23 cellular contexts compared by ENCODE assay signal in the genomic region with DNA sequence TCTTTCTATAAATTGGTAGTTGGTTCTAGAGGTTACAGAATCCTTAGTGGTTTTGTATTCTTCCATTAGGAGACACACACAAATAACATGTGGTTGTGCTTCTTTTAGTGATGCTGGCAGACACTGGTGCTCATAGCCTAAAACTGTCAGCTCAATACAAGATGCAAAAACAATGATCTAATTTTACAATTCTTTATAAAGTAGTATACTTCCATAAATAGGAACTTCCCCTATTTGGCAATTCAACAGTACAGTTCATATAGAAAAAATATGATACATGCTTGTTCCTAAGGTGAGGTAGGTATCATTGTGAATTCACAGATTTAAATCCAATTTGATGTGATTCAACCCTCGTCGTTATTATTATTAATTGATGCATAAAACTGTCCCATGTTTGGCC. TPM values are rescaled to one million over a fixed set of nuclear protein-coding genes. Genes with fewer than 3 reads are reported as not detected.
A peak's percentile ranks its signal among the peaks of the same experiment; 100 is the strongest.
DNase-seq lines count a peak whose midpoint lies in the region; ATAC-seq and TF ChIP-seq lines count a peak whose summit lies in the region.
"Had no signal": no experiment of that assay in that cellular context is flagged by ENCODE, and none has a peak within 500 bp of the region (broad histone marks: within the 10 kb centered on the region; RNA-seq: fewer than 3 reads in every experiment).

No MANE protein-coding gene starts in this region.

- CTCF ChIA-PET in HCT116 (lab: Charles Lee), result no interaction called here

- no peaks in the 10 kb centered on the region for H3K9me3 ChIP-seq in HCT116 (ENCODE audit: control insufficient read depth in 1 of 2, insufficient read depth in 1 of 2, low read depth in 1 of 2, low read length in 2 of 2)
- no peaks in the 10 kb centered on the region for H3K9me3 ChIP-seq in OCI-LY1 (ENCODE audit: low read length)
- no peaks in the 10 kb centered on the region for H3K9me3 ChIP-seq in smooth muscle cell (replicated peaks; ENCODE audit: low read depth)
- no peaks in the 10 kb centered on the region for H3K9me3 ChIP-seq in BE2C
- H3K9me3 ChIP-seq in MG63, result no peaks in the 10 kb centered on the region
- H3K9me3 ChIP-seq: HAP-1, heart left ventricle, ovary, spleen had no signal

- POLR2A ChIA-PET in HCT116 (lab: Charles Lee), result no interaction called here

- WGBS in smooth muscle cell (ENCODE audit: low lambda C conversion rate), result 96% methylated on average over 2 of the region's 2 CpGs

- DNase-seq in HCT116 (ENCODE audit: low read depth, low spot score) (no peak), epithelial cell of prostate (ENCODE audit: low read depth, low spot score) (no peak), smooth muscle cell (lab: John Stamatoyannopoulos, UW; ENCODE audit: unreplicated experiment) (no peak), NCI-H128 (lab: John Stamatoyannopoulos, UW; ENCODE audit: unreplicated experiment) (no peak), BE2C (no peak), NCI-H2227 (lab: John Stamatoyannopoulos, UW; ENCODE audit: unreplicated experiment) (no peak), MG63 (no peak)
- DNase-seq: activated CD4-positive, alpha-beta T cell treated with anti-CD3 and anti-CD28 coated beads for 4 hours; activated naive CD4-positive, alpha-beta T cell treated with anti-CD3 and anti-CD28 coated beads for 36 hours; activated T-cell treated with anti-CD3 and anti-CD28 coated beads, Interleukin-2, amount 50 U/mL, for 48 hours; heart left ventricle; NCI-H146; ovary; spleen; stimulated activated CD4-positive, alpha-beta T cell treated with anti-CD3 and anti-CD28 coated beads, Interleukin-4, amount 100 ng/mL, for 1 hour; T-helper 2 cell had no signal

- TF ChIP-seq RAD21 in HCT116 (IDR thresholded peaks at IDR 0.05; ENCODE audit: low read depth), result no peak

- TF ChIP-seq CTCF in HCT116 (IDR thresholded peaks at IDR 0.05 in 2 of 3, conservative IDR thresholded peaks at IDR 0.05 in 1 of 3; ENCODE audit: borderline replicate concordance in 1 of 3, insufficient read depth in 1 of 3, low read depth in 2 of 3, low read length in 2 of 3) (no peak), OCI-LY1 (IDR thresholded peaks at IDR 0.05; ENCODE audit: low read length) (no peak), smooth muscle cell (IDR thresholded peaks at IDR 0.05; ENCODE audit: borderline replicate concordance, insufficient read depth, poor library complexity, severe bottlenecking) (no peak), BE2C (IDR thresholded peaks at IDR 0.05; ENCODE audit: low read depth, low read length) (no peak)

- H2AFZ ChIP-seq in HCT116 (ENCODE audit: low read depth, low read length, poor library complexity, severe bottlenecking), result no peak overlapping the region
- H2AFZ ChIP-seq in OCI-LY1 (ENCODE audit: low read length), result no peak overlapping the region
- H2AFZ ChIP-seq in smooth muscle cell (ENCODE audit: low read depth), result no peak overlapping the region

- no peak for TF ChIP-seq POLR2A in HCT116 (IDR thresholded peaks at IDR 0.05; ENCODE audit: borderline replicate concordance, extremely low read depth, insufficient read depth, insufficient read length)

- H3K79me2 ChIP-seq in HCT116 (ENCODE audit: insufficient read depth, low read length) (peaks cover 29% of the 10 kb centered on the region), OCI-LY1 (ENCODE audit: insufficient read depth, low read length) (no peaks in the 10 kb centered on the region; the same call in none of the 2 replicates), smooth muscle cell (ENCODE audit: low read depth) (peaks cover 12% of the 10 kb centered on the region)

- intact Hi-C loops in HCT116 (cut with micrococcal nuclease), result loop anchor here (2.0 to 10.0 kb wide), 2 partner anchors 200 to 236 kb away; no protein-coding TSS in a partner anchor

- H3K4me1 ChIP-seq in HCT116 (ENCODE audit: control insufficient read depth in 1 of 2, insufficient read depth in 2 of 2, low read length in 2 of 2) (peaks cover 3 to 7% of the 10 kb centered on the region in 2 experiments; a peak in 3 of 4 replicates), OCI-LY1 (ENCODE audit: insufficient read depth, low read length, severe bottlenecking) (peaks cover 20% of the 10 kb centered on the region), smooth muscle cell (ENCODE audit: low read depth) (no peaks in the 10 kb centered on the region), BE2C (no peaks in the 10 kb centered on the region)
- H3K4me1 ChIP-seq: HAP-1 had no signal

- no peak for ATAC-seq in HCT116
- ATAC-seq: heart left ventricle; stimulated activated memory B cell treated with anti-CD40 and anti-IgM and Interleukin-4, amounts not matched to agents 10 μg/mL and 1 μg/mL and 100 μg/mL, for 72 hours had no signal

- H3K36me3 ChIP-seq in HCT116 (ENCODE audit: control insufficient read depth in 1 of 2, insufficient read depth in 2 of 2, low read length in 2 of 2) (peaks cover 17 to 26% of the 10 kb centered on the region in 2 experiments; a peak in 3 of 4 replicates), OCI-LY1 (ENCODE audit: insufficient read depth, low read length) (peaks cover 80% of the 10 kb centered on the region), smooth muscle cell (ENCODE audit: low read depth) (no peaks in the 10 kb centered on the region), BE2C (peaks cover 2% of the 10 kb centered on the region; the same call in 1 of the 2 replicates), MG63 (peaks cover 48% of the 10 kb centered on the region)
- H3K36me3 ChIP-seq: ovary had no signal

- H3K4me2 ChIP-seq in HCT116 (ENCODE audit: low read length) (no peak overlapping the region), OCI-LY1 (ENCODE audit: low read length) (no peak overlapping the region), smooth muscle cell (no peak overlapping the region)

- H3K27me3 ChIP-seq in HCT116 (ENCODE audit: insufficient read depth, low read length) (no peaks in the 10 kb centered on the region), OCI-LY1 (ENCODE audit: insufficient read depth, low read length) (no peaks in the 10 kb centered on the region), smooth muscle cell (ENCODE audit: low read depth) (no peaks in the 10 kb centered on the region), BE2C (no peaks in the 10 kb centered on the region), MG63 (no peaks in the 10 kb centered on the region)
- H3K27me3 ChIP-seq: cardiac muscle cell, heart left ventricle, ovary, spleen had no signal

- H3F3A ChIP-seq in OCI-LY1 (ENCODE audit: insufficient read depth, low read length), result no peaks in the 10 kb centered on the region
- no peaks in the 10 kb centered on the region for H3F3A ChIP-seq in smooth muscle cell (ENCODE audit: low read depth)

- no peaks in the 10 kb centered on the region for H4K20me1 ChIP-seq in HCT116 (ENCODE audit: insufficient read depth)
- no peaks in the 10 kb centered on the region for H4K20me1 ChIP-seq in OCI-LY1 (ENCODE audit: insufficient read depth, low read length)
- peaks cover 24% of the 10 kb centered on the region for H4K20me1 ChIP-seq in smooth muscle cell (ENCODE audit: low read depth)

- H3K9me2 ChIP-seq in HCT116 (ENCODE audit: insufficient read depth) (no peaks in the 10 kb centered on the region), OCI-LY1 (ENCODE audit: low read depth, low read length) (no peaks in the 10 kb centered on the region)

- peak overlapping the region; percentile 2; the same call in 1 of the 2 replicates for H3K27ac ChIP-seq in HCT116 (ENCODE audit: low read depth, low read length)
- peak overlapping the region; percentile 46 for H3K27ac ChIP-seq in OCI-LY1 (ENCODE audit: low read depth, low read length, poor library complexity, severe bottlenecking)
- peak overlapping the region; percentile 14 for H3K27ac ChIP-seq in epithelial cell of prostate
- H3K27ac ChIP-seq in smooth muscle cell (ENCODE audit: low read depth), result peak overlapping the region; percentile 23
- H3K27ac ChIP-seq: C4-2B, ovary, RWPE1, SK-N-MC had no signal

- no peak overlapping the region for H3K4me3 ChIP-seq in HCT116 (replicated peaks in 1 of 2; ENCODE audit: low read depth in 1 of 2, low read length in 2 of 2)
- no peak overlapping the region for H3K4me3 ChIP-seq in OCI-LY1 (ENCODE audit: low read depth, low read length, poor library complexity, severe bottlenecking)
- no peak overlapping the region for H3K4me3 ChIP-seq in smooth muscle cell
- no peak overlapping the region for H3K4me3 ChIP-seq in BE2C (ENCODE audit: low read depth, low read length)
- no peak overlapping the region for H3K4me3 ChIP-seq in MG63
- H3K4me3 ChIP-seq: cardiac muscle cell, HAP-1, heart left ventricle, ovary, SK-N-MC, spleen had no signal

- H3K9ac ChIP-seq in HCT116 (ENCODE audit: low read length), result no peak overlapping the region
- no peak overlapping the region for H3K9ac ChIP-seq in OCI-LY1 (ENCODE audit: low read length)
- no peak overlapping the region for H3K9ac ChIP-seq in smooth muscle cell (ENCODE audit: low read depth)

- RAD21 ChIA-PET in HCT116 (lab: Charles Lee; ENCODE audit: low non-redundant PET in 1 of 2, low total read pairs in 2 of 2, uncharacterized antibody in 2 of 2, unreplicated experiment in 2 of 2), result no interaction called here

- no TSS peak for BruUV-seq in HCT116 (replicated peaks; lab: Mats Ljungman, UMichigan)

TF ChIP-seq in HCT116, 20 proteins besides CTCF, POLR2A, EP300 and RAD21 (continues in another document):
- TF ChIP-seq SRF (IDR thresholded peaks at IDR 0.05; ENCODE audit: low read depth) (no peak), ELF1 (IDR thresholded peaks at IDR 0.05; ENCODE audit: borderline replicate concordance, low read depth) (no peak), CBX3 (IDR thresholded peaks at IDR 0.05; ENCODE audit: low read depth) (no peak), JUND (IDR thresholded peaks at IDR 0.05) (no peak), CEBPB (IDR thresholded peaks at IDR 0.05; ENCODE audit: low read depth) (no peak)

RNA-seq across cellular contexts. Expression of gene CCDC17, which starts 20.8 kb away (rescaled TPM):
- total RNA-seq in HCT116 (2021; ENCODE audit: unreplicated experiment) (2.4 TPM), smooth muscle cell (0.81 and 2.5 TPM in 2 replicates)
- 0.62 and 0.84 TPM in 2 replicates for polyA plus RNA-seq in HCT116 (2012)
- 0.64 and 1.6 TPM in 2 replicates for polyA plus RNA-seq in smooth muscle cell
- polyA plus RNA-seq in BE2C (2012; ENCODE audit: insufficient read depth, insufficient read length, low read depth), result 0.36 TPM
- not detected in 2 replicates for total RNA-seq in MG63 (2014; rRNA removed; shearing (Covaris generic); ENCODE audit: low replicate concordance)

RNA-seq across cellular contexts. Expression of gene GPBP1L1, which starts 41.7 kb away (rescaled TPM):
- total RNA-seq in HCT116 (2021; ENCODE audit: unreplicated experiment), result 110 TPM
- 45.2 and 50.8 TPM in 2 replicates for polyA plus RNA-seq in HCT116 (2012)
- 93.2 and 110 TPM in 2 replicates for total RNA-seq in smooth muscle cell
- polyA plus RNA-seq in smooth muscle cell, result 51.9 and 52.6 TPM in 2 replicates
- polyA plus RNA-seq in BE2C (2012; ENCODE audit: insufficient read depth, insufficient read length, low read depth), result 44.0 TPM
- 126 and 254 TPM in 2 replicates for total RNA-seq in MG63 (2014; rRNA removed; shearing (Covaris generic); ENCODE audit: low replicate concordance)

RNA-seq across cellular contexts. Expression of gene TMEM69, which starts 43.3 kb away (rescaled TPM):
- total RNA-seq in HCT116 (2021; ENCODE audit: unreplicated experiment) (39.3 TPM), smooth muscle cell (19.4 and 23.3 TPM in 2 replicates)
- polyA plus RNA-seq in HCT116 (2012), result 21.0 and 35.2 TPM in 2 replicates
- 16.7 and 26.8 TPM in 2 replicates for polyA plus RNA-seq in smooth muscle cell
- polyA plus RNA-seq in BE2C (2012; ENCODE audit: insufficient read depth, insufficient read length, low read depth), result 12.9 TPM
- 13.7 and 21.7 TPM in 2 replicates for total RNA-seq in MG63 (2014; rRNA removed; shearing (Covaris generic); ENCODE audit: low replicate concordance)
